18 cellular contexts compared by ENCODE assay signal in the genomic region with DNA sequence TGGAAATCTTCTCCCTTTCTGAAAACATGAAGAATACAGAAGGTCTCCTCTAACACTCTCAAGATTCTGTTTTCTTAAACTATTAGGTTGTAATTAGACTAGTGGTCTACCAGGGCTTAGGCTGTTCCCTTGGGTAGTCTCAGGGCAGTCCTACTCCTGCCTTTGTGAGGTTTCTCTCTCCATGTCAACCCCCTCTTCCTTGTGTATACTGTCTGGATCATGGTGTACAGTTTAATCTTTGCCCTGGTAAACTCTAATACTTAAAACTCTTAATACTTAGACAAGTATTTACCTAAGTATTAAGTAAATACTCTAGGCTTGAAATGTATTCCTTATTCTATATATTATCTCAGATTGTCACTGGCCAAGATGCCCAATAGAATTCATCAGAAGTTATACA.
"Had no signal": no experiment of that assay in that cellular context is flagged by ENCODE, and none has a peak within 500 bp of the region (broad histone marks: within the 10 kb centered on the region; RNA-seq: fewer than 3 reads in every experiment).

No MANE protein-coding gene starts in this region.

- H3K9me3 ChIP-seq: breast epithelium, SJSA1 had no signal

- H3K27ac ChIP-seq: SJSA1 had no signal

- H3K4me1 ChIP-seq: breast epithelium had no signal

- ATAC-seq: activated CD4-positive, CD25-positive, alpha-beta regulatory T cell treated with anti-CD3 and anti-CD28 coated beads, Interleukin-2, amount 50 U/mL, for 24 hours; activated CD8-positive, alpha-beta T cell treated with anti-CD3 and anti-CD28 coated beads, Interleukin-2, amount 10 ng/mL, durations not matched to agents 7 days and 5 days had no signal

- DNase-seq: activated CD4-positive, alpha-beta T cell treated with anti-CD3 and anti-CD28 coated beads for 4 hours; activated CD4-positive, alpha-beta T cell treated with anti-CD3 and anti-CD28 coated beads, Interleukin-2, amount 50 U/mL, for 4 hours; activated CD8-positive, alpha-beta memory T cell treated with anti-CD3 and anti-CD28 coated beads, Interleukin-2, amount 50 U/mL, for 48 hours; activated CD8-positive, alpha-beta T cell treated with anti-CD3 and anti-CD28 coated beads, Interleukin-2, amount 10 ng/mL, durations not matched to agents 7 days and 5 days; activated T-cell treated with anti-CD3 and anti-CD28 coated beads, Interleukin-2, amount 50 U/mL, for 1 hour; aorta; KG1; NCI-H1092; NCI-H1417; NCI-H1930; NCI-H2171; NCI-H226; NCI-H510A; NCI-H526 treated with DMSO at 0.1 percent for 48 hours; SHP77 had no signal

- H3K36me3 ChIP-seq: breast epithelium, SJSA1 had no signal

- H3K4me3 ChIP-seq: breast epithelium, SJSA1 had no signal

- H3K27me3 ChIP-seq: breast epithelium, SJSA1 had no signal
